9 cellular contexts compared by ENCODE assay signal in the genomic region with DNA sequence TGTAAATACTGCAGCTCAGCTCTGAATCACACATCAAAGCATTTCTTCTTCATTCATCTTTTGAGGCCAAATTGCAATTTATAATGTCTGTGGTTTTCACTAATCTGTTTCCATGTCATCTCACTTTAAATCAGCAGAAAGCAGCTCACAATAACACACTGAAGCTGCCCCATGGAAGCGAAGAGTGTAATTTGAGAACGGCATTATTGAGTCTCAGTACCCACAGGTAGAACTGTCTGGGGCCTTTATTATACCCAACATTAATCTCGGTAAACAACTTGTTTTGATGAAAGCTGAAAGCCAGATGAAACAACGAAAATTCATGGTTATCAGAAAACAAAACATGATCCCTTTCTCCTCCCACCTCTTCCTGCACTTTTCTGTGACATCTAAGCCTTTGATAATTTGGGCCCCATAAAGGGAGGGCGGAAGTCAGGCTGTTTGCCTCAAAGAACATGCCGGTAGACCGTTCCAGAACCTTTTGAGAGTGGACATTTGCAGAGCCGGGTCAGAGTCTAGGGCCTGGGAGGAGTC.
DNase-seq lines count a peak whose midpoint lies in the region; ATAC-seq and TF ChIP-seq lines count a peak whose summit lies in the region.
"Had no signal": no experiment of that assay in that cellular context is flagged by ENCODE, and none has a peak within 500 bp of the region (broad histone marks: within the 10 kb centered on the region; RNA-seq: fewer than 3 reads in every experiment).

No MANE protein-coding gene starts in this region.

- H3K27ac ChIP-seq in A673 (ENCODE audit: low read depth, low read length, poor library complexity, severe bottlenecking) (no peak overlapping the region), RWPE1 (no peak overlapping the region)

- CTCF ChIA-PET in A673 (lab: Charles Lee): no interaction called here
- CTCF ChIA-PET in RWPE1 (lab: Yijun Ruan, JAX): interaction anchor here (0.7 kb wide), 1 partner anchor 9 kb away, joined by 4 read pairs; no protein-coding TSS in a partner anchor

- no peaks in the 10 kb centered on the region for H3K36me3 ChIP-seq in A673 (ENCODE audit: insufficient read depth, low read length, poor library complexity, severe bottlenecking)

- no peak for ATAC-seq in GM18909 (IDR thresholded peaks at IDR 0.05; ENCODE audit: poor library complexity, unreplicated experiment)

- H3K4me1 ChIP-seq in A673 (ENCODE audit: insufficient read depth, low read length, poor library complexity, severe bottlenecking): no peaks in the 10 kb centered on the region

- no peaks in the 10 kb centered on the region for H3K27me3 ChIP-seq in A673 (replicated peaks; ENCODE audit: insufficient read depth, low read depth, low read length, poor library complexity)

- intact Hi-C loops in A673 (cut with micrococcal nuclease; ENCODE audit: unreplicated experiment): no loop called here

- TF ChIP-seq CTCF in AG10803 (conservative IDR thresholded peaks at IDR 0.05; ENCODE audit: low read length): no peak
- no peak for TF ChIP-seq CTCF in A673 (conservative IDR thresholded peaks at IDR 0.05; ENCODE audit: low read depth, low read length)
- no peak for TF ChIP-seq CTCF in RWPE1 (conservative IDR thresholded peaks at IDR 0.05; ENCODE audit: low read depth)

- BruUV-seq in A673 (replicated peaks; lab: Mats Ljungman, UMichigan): no TSS peak

- H3K9me3 ChIP-seq in A673 (ENCODE audit: low read depth, low read length, poor library complexity, severe bottlenecking): no peaks in the 10 kb centered on the region

- H3K4me3 ChIP-seq in AG10803 (ENCODE audit: low read length): no peak overlapping the region
- no peak overlapping the region for H3K4me3 ChIP-seq in A673 (ENCODE audit: low read depth, low read length, poor library complexity, severe bottlenecking)

- POLR2A ChIA-PET in A673 (lab: Charles Lee; ENCODE audit: low non-redundant PET): no interaction called here
- POLR2A ChIA-PET in RWPE1 (lab: Yijun Ruan, JAX; ENCODE audit: low non-redundant PET): no interaction called here

- DNase-seq in AG10803 (ENCODE audit: low read depth): peak; percentile 36
- peak; percentile 52 for DNase-seq in DMS79 (lab: John Stamatoyannopoulos, UW)
- DNase-seq in NCI-H82 treated with DMSO at 0.1 percent for 48 hours (lab: John Stamatoyannopoulos, UW; ENCODE audit: unreplicated experiment): peak; percentile 25
- peak; percentile 5 for DNase-seq in fibroblast of peridontal ligament (ENCODE audit: extremely low read depth)
- DNase-seq in A673 (ENCODE audit: low spot score): no peak
- no peak for DNase-seq in OCI-M1 (lab: John Stamatoyannopoulos, UW)
- DNase-seq in RWPE1 (ENCODE audit: low spot score): no peak
- DNase-seq: head of caudate nucleus had no signal

Comparison
In these comparisons a context has a peak if more than half of its experiments do, and no peak if none do; other contexts are left out.
1. DNase-seq: peak in AG10803 (single experiment), DMS79 (single experiment), NCI-H82 treated with DMSO at 0.1 percent for 48 hours (single experiment) and fibroblast of peridontal ligament (single experiment); none in A673 (single experiment), OCI-M1 (single experiment) and RWPE1 (single experiment).